Comparison of ENCODE assay signal across 25 cellular contexts in genomic region chr22:35327690-35328471, GRCh38. TPM values are rescaled to one million over a fixed set of nuclear protein-coding genes. Genes with fewer than 3 reads are reported as not detected.
A peak's percentile ranks its signal among the peaks of the same experiment; 100 is the strongest.
DNase-seq lines count a peak whose midpoint lies in the region; ATAC-seq and TF ChIP-seq lines count a peak whose summit lies in the region.
"Had no signal": no experiment of that assay in that cellular context is flagged by ENCODE, and none has a peak within 500 bp of the region (broad histone marks: within the 10 kb centered on the region; RNA-seq: fewer than 3 reads in every experiment).

No MANE protein-coding gene starts in this region.

- no peaks in the 10 kb centered on the region for H3K9me3 ChIP-seq in body of pancreas
- no peaks in the 10 kb centered on the region for H3K9me3 ChIP-seq in liver (ENCODE audit: control insufficient read depth in 4 of 4, low read length in 3 of 4)
- H3K9me3 ChIP-seq in skeletal muscle tissue (ENCODE audit: control insufficient read depth in 3 of 3, low read length in 3 of 3), result no peaks in the 10 kb centered on the region

- H3K27ac ChIP-seq in body of pancreas (peak overlapping the region; percentile 34 to 75 (median 60)), liver (ENCODE audit: low read depth in 1 of 2, low read length in 2 of 2) (peak overlapping the region; percentile 89 to 92), skeletal muscle tissue (ENCODE audit: low read depth, low read length) (peak overlapping the region; percentile 16)
- H3K27ac ChIP-seq: PC-9 had no signal

- H3K4me1 Mint-ChIP-seq in CD14-positive monocyte, result peaks cover 50% of the 10 kb centered on the region
- H3K4me1 Mint-ChIP-seq: brain had no signal

- H3K4me1 ChIP-seq in body of pancreas, result peaks cover 25% of the 10 kb centered on the region
- peaks cover 12 to 40% (median 26%) of the 10 kb centered on the region in 4 donors for H3K4me1 ChIP-seq in liver (ENCODE audit: control insufficient read depth in 4 of 4, insufficient read depth in 4 of 4, low read length in 3 of 4)
- peaks cover 10 to 25% (median 13%) of the 10 kb centered on the region in 3 donors for H3K4me1 ChIP-seq in skeletal muscle tissue (ENCODE audit: control insufficient read depth in 3 of 3, insufficient read depth in 3 of 3, low read length in 3 of 3)

- intact Hi-C loops in CD14-positive monocyte (cut with micrococcal nuclease), result no loop called here
- intact Hi-C loops in body of pancreas (cut with DNase I), result no loop called here
- intact Hi-C loops in lower leg skin (cut with DNase I; ENCODE audit: low total_unique reads), result no loop called here

- H3K4me3 Mint-ChIP-seq in CD14-positive monocyte, result peak overlapping the region in 1 of 2 donors; percentile 48
- H3K4me3 Mint-ChIP-seq: activated CD8-positive, alpha-beta T cell treated with anti-CD3 and anti-CD28 coated beads for 36 hours; activated naive CD4-positive, alpha-beta T cell treated with anti-CD3 and anti-CD28 coated beads for 36 hours; brain; T-helper 2 cell treated with Interferon-gamma antibody and Interleukin-4, amounts not matched to agents 5 μg/mL and 100 μg/mL, for 36 hours had no signal

- WGBS in body of pancreas, 2 donors, result 80 to 84% methylated on average over 14 to 21 of the region's 21 CpGs
- WGBS in liver, result 84% methylated on average over 21 of the region's 21 CpGs
- 93 to 95% methylated on average over 21 of the region's 21 CpGs for WGBS in lower leg skin, 2 donors

- H3K27me3 ChIP-seq in body of pancreas, result no peaks in the 10 kb centered on the region
- H3K27me3 ChIP-seq in liver (ENCODE audit: control insufficient read depth in 4 of 4, insufficient read depth in 4 of 4, low read length in 3 of 4), result no peaks in the 10 kb centered on the region
- H3K27me3 ChIP-seq in skeletal muscle tissue (ENCODE audit: control insufficient read depth in 3 of 3, insufficient read depth in 3 of 3, low read length in 3 of 3), result no peaks in the 10 kb centered on the region

- H3K27me3 Mint-ChIP-seq in CD14-positive monocyte (ENCODE audit: low read depth in 3 of 3), result peaks cover 0 to 2% (median 0%) of the 10 kb centered on the region in 3 donors
- H3K27me3 Mint-ChIP-seq: activated CD8-positive, alpha-beta T cell treated with anti-CD3 and anti-CD28 coated beads for 36 hours; brain; progenitor cell of endocrine pancreas had no signal

- H3K27ac Mint-ChIP-seq in CD14-positive monocyte, result peak overlapping the region; percentile 93 to 100 (median 99)
- H3K27ac Mint-ChIP-seq: activated CD8-positive, alpha-beta T cell treated with anti-CD3 and anti-CD28 coated beads for 36 hours; activated naive CD4-positive, alpha-beta T cell treated with anti-CD3 and anti-CD28 coated beads for 36 hours; brain; progenitor cell of endocrine pancreas; T-helper 2 cell treated with Interferon-gamma antibody and Interleukin-4, amounts not matched to agents 5 μg/mL and 100 μg/mL, for 36 hours had no signal

- TF ChIP-seq RAD21 in liver (IDR thresholded peaks at IDR 0.05), result no peak

- no peak overlapping the region for H3K9ac ChIP-seq in liver (ENCODE audit: low read depth in 1 of 2, low read length in 2 of 2)
- H3K9ac ChIP-seq in skeletal muscle tissue (ENCODE audit: low read depth in 1 of 3, low read length in 3 of 3), result peak overlapping the region in 2 of 3 donors; percentile 0 to 33

- no peak overlapping the region for H3K4me3 ChIP-seq in body of pancreas
- no peak overlapping the region for H3K4me3 ChIP-seq in liver (ENCODE audit: low read depth in 1 of 3, low read length in 3 of 3)
- no peak overlapping the region for H3K4me3 ChIP-seq in skeletal muscle tissue (ENCODE audit: low read length in 3 of 3)
- no peak overlapping the region for H3K4me3 ChIP-seq in lower leg skin (ENCODE audit: low read depth, poor library complexity, severe bottlenecking)
- H3K4me3 ChIP-seq: PC-9 had no signal

- ATAC-seq in body of pancreas (peak; percentile 23), GM18909 (IDR thresholded peaks at IDR 0.05; ENCODE audit: poor library complexity, unreplicated experiment) (no peak), HG02798 (IDR thresholded peaks at IDR 0.05; ENCODE audit: poor library complexity, unreplicated experiment) (no peak)
- ATAC-seq: activated CD8-positive, alpha-beta T cell treated with anti-CD3 and anti-CD28 coated beads for 36 hours; SK-N-SH treated with all-trans-retinoic acid at 6 μM for 48 hours had no signal

- H3K9me3 Mint-ChIP-seq in CD14-positive monocyte, result no peaks in the 10 kb centered on the region
- H3K9me3 Mint-ChIP-seq: activated CD8-positive, alpha-beta T cell treated with anti-CD3 and anti-CD28 coated beads for 36 hours; activated naive CD4-positive, alpha-beta T cell treated with anti-CD3 and anti-CD28 coated beads for 36 hours; brain; T-helper 2 cell treated with Interferon-gamma antibody and Interleukin-4, amounts not matched to agents 5 μg/mL and 100 μg/mL, for 36 hours had no signal

- H3K36me3 ChIP-seq in body of pancreas (replicated peaks in 1 of 2; ENCODE audit: insufficient read depth in 1 of 2, low read depth in 2 of 2) (peaks cover 4 to 26% of the 10 kb centered on the region in 2 donors), liver (ENCODE audit: control insufficient read depth in 4 of 4, insufficient read depth in 3 of 4, low read depth in 1 of 4, low read length in 3 of 4) (peaks cover 21 to 50% (median 45%) of the 10 kb centered on the region in 4 donors), skeletal muscle tissue (ENCODE audit: control insufficient read depth in 3 of 3, insufficient read depth in 3 of 3, low read length in 3 of 3) (peaks cover 70 to 88% (median 74%) of the 10 kb centered on the region in 3 donors)

- TF ChIP-seq CTCF in CD14-positive monocyte (IDR thresholded peaks at IDR 0.05), result no peak
- TF ChIP-seq CTCF in body of pancreas (IDR thresholded peaks at IDR 0.05), result no peak
- no peak for TF ChIP-seq CTCF in liver (IDR thresholded peaks at IDR 0.05; ENCODE audit: low read depth, low read length, missing input control)
- no peak for TF ChIP-seq CTCF in lower leg skin (IDR thresholded peaks at IDR 0.05)

- H3K36me3 Mint-ChIP-seq in CD14-positive monocyte, result peaks cover 91 to 99% of the 10 kb centered on the region in 2 donors

- no peak for TF ChIP-seq POLR2A in body of pancreas (IDR thresholded peaks at IDR 0.05)
- no peak for TF ChIP-seq POLR2A in lower leg skin (IDR thresholded peaks at IDR 0.05)

- no peak for DNase-seq in CD14-positive monocyte (ENCODE audit: low spot score)
- DNase-seq in body of pancreas, result no peak
- DNase-seq in lower leg skin (ENCODE audit: low spot score in 2 of 2), result no peak
- DNase-seq: activated CD4-positive, alpha-beta T cell treated with anti-CD3 and anti-CD28 coated beads for 1 hour; activated CD8-positive, alpha-beta memory T cell treated with anti-CD3 and anti-CD28 coated beads, Interleukin-2, amount 50 U/mL, for 48 hours; activated CD8-positive, alpha-beta T cell treated with anti-CD3 and anti-CD28 coated beads for 36 hours; activated naive CD4-positive, alpha-beta T cell treated with anti-CD3 and anti-CD28 coated beads for 36 hours; DMS 273 treated with DMSO at 0.1 percent for 48 hours; foreskin melanocyte; hippocampal formation; left colon; MM.1S; NCI-H1930; NCI-H524; NK-92 treated with Interleukin-12 subunit alpha and Interleukin-12 subunit beta, amount 100 ng/mL, for 24 hours; PC-9; stimulated activated naive CD4-positive, alpha-beta T cell treated with Interleukin-2 at 50 U/mL for 16 hours had no signal

TF ChIP-seq in liver, 16 proteins besides CTCF, POLR2A, EP300 and RAD21:
- TF ChIP-seq RXRA (IDR thresholded peaks at IDR 0.05) (no peak), HNF4G (IDR thresholded peaks at IDR 0.05) (no peak), ZBTB33 (IDR thresholded peaks at IDR 0.05) (no peak), GABPA (IDR thresholded peaks at IDR 0.05 in 1 of 2, conservative IDR thresholded peaks at IDR 0.05 in 1 of 2) (no peak)

RNA-seq across cellular contexts. Expression of gene TOM1, which starts 28.2 kb away (rescaled TPM):
- polyA plus RNA-seq in CD14-positive monocyte (100 to 1,000 TPM in 1 of 2 donors, 10 to 100 TPM in 1; 80.5 to 120 TPM), liver (10 to 100 TPM; 49.7 to 51.3 TPM)
- total RNA-seq in body of pancreas (10 to 100 TPM; 34.0 to 42.2 TPM), liver (10 to 100 TPM; 17.9 to 53.0 TPM), skeletal muscle tissue (14.1 TPM), lower leg skin (100 to 1,000 TPM; 127 to 162 (median 143) TPM)

RNA-seq across cellular contexts. Expression of gene HMOX1, which starts 53.0 kb away (rescaled TPM):
- polyA plus RNA-seq in CD14-positive monocyte (100 to 1,000 TPM; 180 to 233 TPM), liver (10 to 100 TPM; 18.7 to 72.3 TPM)
- total RNA-seq in body of pancreas (10 to 100 TPM in 1 of 2 donors, 1 to 10 TPM in 1; 9.3 to 32.0 TPM), liver (100 to 1,000 TPM in 1 of 2 donors, 10 to 100 TPM in 1; 47.1 to 108 TPM), skeletal muscle tissue (14.6 TPM), lower leg skin (100 to 1,000 TPM in 3 of 4 donors, 10 to 100 TPM in 1; 85.5 to 156 (median 112) TPM)

Comparison
In these comparisons a context has a peak if more than half of its experiments do, and no peak if none do; other contexts are left out.
1. H3K27ac ChIP-seq: peak in every context shown above with its lines; median percentile 90 in liver; 60 in body of pancreas; 16 in skeletal muscle tissue.
2. H3K9ac ChIP-seq: peak in skeletal muscle tissue (2 of 3); none in liver (0 of 2).